ENCODE assay signal across 13 cellular contexts in the genomic region with DNA sequence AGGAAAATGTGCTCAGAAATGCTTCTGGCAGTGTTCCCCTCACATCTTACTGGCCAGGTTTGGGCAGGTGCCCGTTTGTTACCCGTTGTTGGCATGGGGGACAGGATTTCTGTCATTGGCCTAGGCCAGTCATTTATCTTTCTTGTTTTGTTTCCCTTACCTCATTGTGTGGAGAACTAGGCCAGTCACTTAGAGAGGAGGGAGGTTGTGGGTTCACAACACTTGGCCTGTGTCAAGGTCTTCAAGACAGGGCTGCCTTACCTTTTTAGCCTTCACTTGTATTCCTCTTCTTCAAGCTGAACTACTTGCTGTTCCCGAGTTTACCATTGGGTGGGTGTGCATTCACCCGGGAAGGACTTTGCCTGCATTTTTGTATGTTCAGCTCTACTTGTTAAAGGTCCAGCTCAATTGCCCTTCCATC. TPM values are rescaled to one million over a fixed set of nuclear protein-coding genes. Genes with fewer than 3 reads are reported as not detected.
A peak's percentile ranks its signal among the peaks of the same experiment; 100 is the strongest.
DNase-seq lines count a peak whose midpoint lies in the region; ATAC-seq and TF ChIP-seq lines count a peak whose summit lies in the region.
"Had no signal": no experiment of that assay in that cellular context is flagged by ENCODE, and none has a peak within 500 bp of the region (broad histone marks: within the 10 kb centered on the region; RNA-seq: fewer than 3 reads in every experiment).

No MANE protein-coding gene starts in this region.

- ATAC-seq in left colon (peak; percentile 84), thoracic aorta (ENCODE audit: insufficient number of reproducible peaks, low FRiP score, low read depth) (peak; percentile 41), GM18858 (IDR thresholded peaks at IDR 0.05; ENCODE audit: unreplicated experiment) (no peak), HG02642 (IDR thresholded peaks at IDR 0.05; ENCODE audit: poor library complexity, unreplicated experiment) (no peak)

- intact Hi-C loops in left colon (cut with DNase I, micrococcal nuclease) = loop anchor here in 1 of 2 donors (5.0 to 10.0 kb wide), 2 partner anchors 58 to 155 kb away; no protein-coding TSS in a partner anchor

- in situ Hi-C loops in brain microvascular endothelial cell (cut with HindIII; ENCODE audit: low pct_ligation_motif_present, low sequenced_read_pairs) = no loop called here

- H3K4me3 ChIP-seq in brain microvascular endothelial cell (ENCODE audit: low read depth, low read length) (no peak overlapping the region), thoracic aorta (no peak overlapping the region)

- peaks cover 19 to 53% of the 10 kb centered on the region in 2 donors for H3K4me1 ChIP-seq in thoracic aorta (ENCODE audit: control insufficient read depth in 1 of 2, low read depth in 2 of 2)

- no peaks in the 10 kb centered on the region for H3K27me3 ChIP-seq in brain microvascular endothelial cell (replicated peaks)
- H3K27me3 ChIP-seq in thoracic aorta (replicated peaks; ENCODE audit: insufficient read depth) = no peaks in the 10 kb centered on the region

- peak; percentile 48 for TF ChIP-seq CTCF in brain microvascular endothelial cell (IDR thresholded peaks at IDR 0.05; ENCODE audit: low read depth, low read length, missing control alignments)
- TF ChIP-seq CTCF in thoracic aorta (IDR thresholded peaks at IDR 0.05) = no peak

- no peaks in the 10 kb centered on the region for H3K36me3 ChIP-seq in brain microvascular endothelial cell (replicated peaks)
- no peaks in the 10 kb centered on the region for H3K36me3 ChIP-seq in thoracic aorta
- H3K36me3 ChIP-seq: neutrophil had no signal

- DNase-seq in NCI-H1092 treated with DMSO at 0.1 percent for 48 hours (lab: John Stamatoyannopoulos, UW) (peak; percentile 1), NCI-H1092 (lab: John Stamatoyannopoulos, UW) (no peak), brain microvascular endothelial cell (no peak), left colon (no peak), thoracic aorta (ENCODE audit: low spot score) (no peak)
- DNase-seq in activated CD8-positive, alpha-beta memory T cell treated with anti-CD3 and anti-CD28 coated beads, Interleukin-2, amount 50 U/mL, for 4 hours = no peak
- DNase-seq: activated B cell treated with CpG ODN at 0.5 μM for 24 hours; DMS79 treated with DMSO at 0.1 percent for 48 hours; RPMI8226; stimulated activated CD4-positive, alpha-beta T cell treated with anti-CD3 and anti-CD28 coated beads, Interleukin-4, amount 100 ng/mL, for 1 hour had no signal

- H3K27ac ChIP-seq in brain microvascular endothelial cell (no peak overlapping the region), thoracic aorta (peak overlapping the region; percentile 76 to 79)
- H3K27ac ChIP-seq: neutrophil had no signal

- H3K9me3 ChIP-seq in thoracic aorta = no peaks in the 10 kb centered on the region
- H3K9me3 ChIP-seq: neutrophil had no signal

RNA-seq across cellular contexts. Expression of a gene that starts 17.7 kb away (rescaled TPM):
- 10 to 100 TPM; 10.6 to 24.2 TPM for total RNA-seq in left colon
- 10 to 100 TPM; 31.3 to 38.0 TPM for total RNA-seq in thoracic aorta

RNA-seq across cellular contexts. Expression of a gene that starts 23.3 kb away (rescaled TPM):
- total RNA-seq in left colon (10 to 100 TPM; 13.9 to 14.0 TPM), thoracic aorta (10 to 100 TPM; 40.8 to 62.2 TPM)

Comparison
In these comparisons a context has a peak if more than half of its experiments do, and no peak if none do; other contexts are left out.
1. ATAC-seq: peak in left colon (single experiment) and thoracic aorta (single experiment); none in GM18858 (single experiment) and HG02642 (single experiment).